In the genomic region with DNA sequence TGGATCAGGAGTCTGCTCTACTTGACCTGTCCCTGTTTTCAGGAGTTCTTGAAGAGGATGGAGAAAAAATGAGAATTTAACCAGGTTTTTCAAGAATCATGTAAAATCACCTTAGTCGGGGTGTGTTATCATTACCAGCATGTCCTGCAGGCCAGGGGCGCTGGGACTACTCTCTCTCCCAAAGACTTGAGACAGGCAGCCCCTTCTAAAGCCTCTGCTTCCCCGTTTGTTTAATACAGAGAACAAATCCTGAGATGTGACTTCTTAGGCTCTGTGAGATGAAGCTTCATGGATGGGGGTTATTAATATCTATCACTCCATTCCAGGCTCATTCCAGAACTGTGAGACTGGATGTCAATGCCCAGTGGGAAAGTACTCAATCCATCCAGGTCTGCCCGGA, we compare ENCODE assay signal across 16 cellular contexts. TPM values are rescaled to one million over a fixed set of nuclear protein-coding genes. Genes with fewer than 3 reads are reported as not detected.
"Had no signal": no experiment of that assay in that cellular context is flagged by ENCODE, and none has a peak within 500 bp of the region (broad histone marks: within the 10 kb centered on the region; RNA-seq: fewer than 3 reads in every experiment).

No MANE protein-coding gene starts in this region.

- H3K4me3 ChIP-seq: adrenal gland, cardiac muscle cell, neural progenitor cell, ovary, thyroid gland had no signal

- H3K36me3 Mint-ChIP-seq: neural progenitor cell had no signal

- ATAC-seq: activated T-helper 17 cell treated with anti-CD3 and anti-CD28 coated beads, Interleukin-2, amount 50 U/mL, for 72 hours; sciatic nerve had no signal

- H3K36me3 ChIP-seq: adrenal gland, cardiac muscle cell, neural progenitor cell, ovary, thyroid gland had no signal

- H3K4me3 Mint-ChIP-seq: activated naive CD4-positive, alpha-beta T cell treated with anti-CD3 and anti-CD28 coated beads, Interleukin-2, amount 10 ng/mL, durations not matched to agents 7 days and 5 days had no signal

- H3K27ac Mint-ChIP-seq: activated naive CD4-positive, alpha-beta T cell treated with anti-CD3 and anti-CD28 coated beads, Interleukin-2, amount 10 ng/mL, durations not matched to agents 7 days and 5 days; activated T-helper 17 cell treated with anti-CD3 and anti-CD28 coated beads, Interleukin-2, amount 50 U/mL, for 72 hours had no signal

- H3K9me3 Mint-ChIP-seq: activated naive CD4-positive, alpha-beta T cell treated with anti-CD3 and anti-CD28 coated beads, Interleukin-2, amount 10 ng/mL, durations not matched to agents 7 days and 5 days; activated T-helper 17 cell treated with anti-CD3 and anti-CD28 coated beads, Interleukin-2, amount 50 U/mL, for 72 hours; neural progenitor cell had no signal

- DNase-seq: activated CD4-positive, alpha-beta T cell treated with anti-CD3 and anti-CD28 coated beads for 1 hour; activated CD4-positive, alpha-beta T cell treated with anti-CD3 and anti-CD28 coated beads, Interleukin-2, amount 50 U/mL, for 4 hours; activated T-cell treated with anti-CD3 and anti-CD28 coated beads for 4 hours; adrenal gland; ovary; T1000; thyroid gland had no signal

RNA-seq across cellular contexts. Expression of a gene that starts 3.0 kb away (rescaled TPM):
- total RNA-seq: cardiac muscle cell, dermis microvascular lymphatic vessel endothelial cell, epithelial cell of proximal tubule, lung microvascular endothelial cell, pulmonary artery endothelial cell had no signal
